ENCODE assay signal across 27 cellular contexts in genomic region chr4:140269369-140269768, GRCh38.
"Had no signal": no experiment of that assay in that cellular context is flagged by ENCODE, and none has a peak within 500 bp of the region (broad histone marks: within the 10 kb centered on the region; RNA-seq: fewer than 3 reads in every experiment).

No MANE protein-coding gene starts in this region.

- H3K36me3 Mint-ChIP-seq: activated naive CD4-positive, alpha-beta T cell treated with anti-CD3 and anti-CD28 coated beads, Interleukin-2, amount 10 ng/mL, durations not matched to agents 7 days and 5 days; activated naive CD4-positive, alpha-beta T cell treated with anti-CD3 and anti-CD28 coated beads, Interleukin-2, amount 50 U/mL, for 72 hours; activated naive CD8-positive, alpha-beta T cell treated with anti-CD3 and anti-CD28 coated beads, Interleukin-2, amount 10 ng/mL, durations not matched to agents 7 days and 5 days; brain had no signal

- DNase-seq: activated CD4-positive, alpha-beta memory T cell treated with anti-CD3 and anti-CD28 coated beads, Interleukin-2, amount 10 ng/mL, durations not matched to agents 7 days and 5 days; activated CD4-positive, alpha-beta T cell treated with anti-CD3 and anti-CD28 coated beads for 4 hours; activated CD4-positive, alpha-beta T cell treated with anti-CD3 and anti-CD28 coated beads, Interleukin-2, amount 10 ng/mL, durations not matched to agents 7 days and 5 days; activated CD4-positive, alpha-beta T cell treated with anti-CD3 and anti-CD28 coated beads, Interleukin-2, amount 50 U/mL, for 4 hours; activated CD4-positive, CD25-positive, alpha-beta regulatory T cell; activated CD4-positive, CD25-positive, alpha-beta regulatory T cell treated with anti-CD3 and anti-CD28 coated beads, Interleukin-2, amount 50 U/mL, for 72 hours; activated CD8-positive, alpha-beta memory T cell treated with anti-CD3 and anti-CD28 coated beads, Interleukin-2, amount 50 U/mL, for 48 hours; activated gamma-delta T cell; activated naive CD4-positive, alpha-beta T cell; activated naive CD4-positive, alpha-beta T cell treated with anti-CD3 and anti-CD28 coated beads, Interleukin-2, amount 10 ng/mL, durations not matched to agents 7 days and 5 days; activated naive CD8-positive, alpha-beta T cell treated with anti-CD3 and anti-CD28 coated beads, Interleukin-2, amount 10 ng/mL, durations not matched to agents 7 days and 5 days; activated T-cell treated with anti-CD3 and anti-CD28 coated beads for 4 hours; activated T-cell treated with anti-CD3 and anti-CD28 coated beads, Interleukin-2, amount 50 U/mL, for 24 hours; activated T-cell treated with anti-CD3 and anti-CD28 coated beads, Interleukin-2, amount 50 U/mL, for 72 hours; caudate nucleus; cortex of kidney; dermis blood vessel endothelial cell; effector CD8-positive, alpha-beta T cell; foreskin fibroblast; gastrocnemius medialis; glutamatergic neuron; heart left ventricle; T-helper 2 cell had no signal

- H3K27ac ChIP-seq: ascending aorta, gastrocnemius medialis, heart left ventricle had no signal

- H3K36me3 ChIP-seq: ascending aorta, gastrocnemius medialis, heart left ventricle had no signal

- H3K27me3 ChIP-seq: ascending aorta, gastrocnemius medialis, heart left ventricle had no signal

- H3K4me3 Mint-ChIP-seq: activated CD4-positive, alpha-beta memory T cell treated with anti-CD3 and anti-CD28 coated beads, Interleukin-2, amount 10 ng/mL, durations not matched to agents 7 days and 5 days; activated CD4-positive, alpha-beta T cell treated with anti-CD3 and anti-CD28 coated beads, Interleukin-2, amount 10 ng/mL, durations not matched to agents 7 days and 5 days; activated naive CD4-positive, alpha-beta T cell treated with anti-CD3 and anti-CD28 coated beads, Interleukin-2, amount 10 ng/mL, durations not matched to agents 7 days and 5 days; activated naive CD8-positive, alpha-beta T cell treated with anti-CD3 and anti-CD28 coated beads, Interleukin-2, amount 10 ng/mL, durations not matched to agents 7 days and 5 days; activated T-cell treated with anti-CD3 and anti-CD28 coated beads, Interleukin-2, amount 50 U/mL, for 24 hours; activated T-cell treated with anti-CD3 and anti-CD28 coated beads, Interleukin-2, amount 50 U/mL, for 72 hours; brain had no signal

- H3K4me1 ChIP-seq: ascending aorta, gastrocnemius medialis had no signal

- H3K9me3 ChIP-seq: ascending aorta, gastrocnemius medialis, heart left ventricle had no signal

- ATAC-seq: activated naive CD4-positive, alpha-beta T cell treated with anti-CD3 and anti-CD28 coated beads, Interleukin-2, amount 50 U/mL, for 72 hours; activated T-cell treated with anti-CD3 and anti-CD28 coated beads, Interleukin-2, amount 50 U/mL, for 72 hours; esophagus mucosa; gastrocnemius medialis; heart left ventricle had no signal

- H3K27ac Mint-ChIP-seq: activated CD4-positive, alpha-beta memory T cell treated with anti-CD3 and anti-CD28 coated beads, Interleukin-2, amount 10 ng/mL, durations not matched to agents 7 days and 5 days; activated CD4-positive, alpha-beta T cell treated with anti-CD3 and anti-CD28 coated beads, Interleukin-2, amount 10 ng/mL, durations not matched to agents 7 days and 5 days; activated naive CD4-positive, alpha-beta T cell treated with anti-CD3 and anti-CD28 coated beads, Interleukin-2, amount 10 ng/mL, durations not matched to agents 7 days and 5 days; activated naive CD8-positive, alpha-beta T cell treated with anti-CD3 and anti-CD28 coated beads, Interleukin-2, amount 10 ng/mL, durations not matched to agents 7 days and 5 days; activated T-cell treated with anti-CD3 and anti-CD28 coated beads, Interleukin-2, amount 50 U/mL, for 24 hours; activated T-cell treated with anti-CD3 and anti-CD28 coated beads, Interleukin-2, amount 50 U/mL, for 72 hours had no signal

- H3K9me3 Mint-ChIP-seq: activated CD4-positive, alpha-beta memory T cell treated with anti-CD3 and anti-CD28 coated beads, Interleukin-2, amount 10 ng/mL, durations not matched to agents 7 days and 5 days; activated CD4-positive, alpha-beta T cell treated with anti-CD3 and anti-CD28 coated beads, Interleukin-2, amount 10 ng/mL, durations not matched to agents 7 days and 5 days; activated naive CD4-positive, alpha-beta T cell treated with anti-CD3 and anti-CD28 coated beads, Interleukin-2, amount 10 ng/mL, durations not matched to agents 7 days and 5 days; activated naive CD4-positive, alpha-beta T cell treated with anti-CD3 and anti-CD28 coated beads, Interleukin-2, amount 50 U/mL, for 72 hours; activated naive CD8-positive, alpha-beta T cell treated with anti-CD3 and anti-CD28 coated beads, Interleukin-2, amount 10 ng/mL, durations not matched to agents 7 days and 5 days; activated T-cell treated with anti-CD3 and anti-CD28 coated beads, Interleukin-2, amount 50 U/mL, for 24 hours; activated T-cell treated with anti-CD3 and anti-CD28 coated beads, Interleukin-2, amount 50 U/mL, for 72 hours had no signal

- H3K4me1 Mint-ChIP-seq: activated CD4-positive, alpha-beta T cell treated with anti-CD3 and anti-CD28 coated beads, Interleukin-2, amount 10 ng/mL, durations not matched to agents 7 days and 5 days; activated naive CD4-positive, alpha-beta T cell treated with anti-CD3 and anti-CD28 coated beads, Interleukin-2, amount 10 ng/mL, durations not matched to agents 7 days and 5 days; activated naive CD8-positive, alpha-beta T cell treated with anti-CD3 and anti-CD28 coated beads, Interleukin-2, amount 10 ng/mL, durations not matched to agents 7 days and 5 days had no signal

- H3K4me3 ChIP-seq: ascending aorta, gastrocnemius medialis, heart left ventricle had no signal
